In genomic region chr6:92109256-92109655, GRCh38 we compare ENCODE assay signal across 18 cellular contexts.
"Had no signal": no experiment of that assay in that cellular context is flagged by ENCODE, and none has a peak within 500 bp of the region (broad histone marks: within the 10 kb centered on the region; RNA-seq: fewer than 3 reads in every experiment).

No MANE protein-coding gene starts in this region.

- H3K79me2 ChIP-seq: parathyroid adenoma had no signal

- H3K4me1 ChIP-seq: foreskin keratinocyte, parathyroid adenoma, prostate gland, right lobe of liver, tibial artery had no signal

- H3K36me3 Mint-ChIP-seq: naive B cell; stimulated activated memory B cell treated with anti-CD40 and anti-IgM and Interleukin-4, amounts not matched to agents 10 μg/mL and 1 μg/mL and 100 μg/mL, for 72 hours had no signal

- DNase-seq: foreskin keratinocyte; kidney; left cardiac atrium; left ventricle myocardium superior; mesendoderm; naive B cell; occipital lobe; right lobe of liver; stimulated activated CD4-positive, alpha-beta T cell treated with anti-CD3 and anti-CD28 coated beads, Interleukin-15, amount 100 ng/mL, for 24 hours; stimulated activated CD4-positive, alpha-beta T cell treated with anti-CD3 and anti-CD28 coated beads, Interleukin-1b, Interleukin-23, amount 100 ng/mL, for 48 hours; stimulated activated CD4-positive, alpha-beta T cell treated with anti-CD3 and anti-CD28 coated beads, Interleukin-4, amount 100 ng/mL, for 24 hours; tibial artery had no signal

- H3K4me3 ChIP-seq: prostate gland, right lobe of liver, tibial artery had no signal

- H3K27me3 Mint-ChIP-seq: dendritic cell treated with granulocyte-macrophage colony-stimulating factor and Interleukin-4, amounts not matched to agents 40 ng/mL and 50 ng/mL, for 4 days; naive B cell; stimulated activated memory B cell treated with anti-CD40 and anti-IgM and Interleukin-4, amounts not matched to agents 10 μg/mL and 1 μg/mL and 100 μg/mL, for 72 hours; stimulated activated naive CD8-positive, alpha-beta T cell treated with anti-CD3 and anti-CD28 coated beads, Interleukin-15, Interleukin-2, amounts not matched to agents 100 ng/mL and 50 ng/mL, for 24 hours had no signal

- H3K27ac ChIP-seq: foreskin keratinocyte, parathyroid adenoma, prostate gland, right lobe of liver, tibial artery had no signal

- H2AFZ ChIP-seq: parathyroid adenoma had no signal

- H3K4me1 Mint-ChIP-seq: naive B cell; nephron; stimulated activated memory B cell treated with anti-CD40 and anti-IgM and Interleukin-4, amounts not matched to agents 10 μg/mL and 1 μg/mL and 100 μg/mL, for 72 hours had no signal

- H3K36me3 ChIP-seq: prostate gland, right lobe of liver, tibial artery had no signal

- ATAC-seq: foreskin keratinocyte, left cardiac atrium, left ventricle myocardium superior had no signal

- H3K4me3 Mint-ChIP-seq: dendritic cell treated with granulocyte-macrophage colony-stimulating factor and Interleukin-4, amounts not matched to agents 40 ng/mL and 50 ng/mL, for 4 days; naive B cell; nephron; stimulated activated memory B cell treated with anti-CD40 and anti-IgM and Interleukin-4, amounts not matched to agents 10 μg/mL and 1 μg/mL and 100 μg/mL, for 72 hours; stimulated activated naive CD8-positive, alpha-beta T cell treated with anti-CD3 and anti-CD28 coated beads, Interleukin-15, Interleukin-2, amounts not matched to agents 100 ng/mL and 50 ng/mL, for 24 hours had no signal

- H3K27me3 ChIP-seq: foreskin keratinocyte, right lobe of liver, tibial artery had no signal

- H3K9me3 ChIP-seq: prostate gland, right lobe of liver, tibial artery had no signal

- H3K27ac Mint-ChIP-seq: naive B cell; nephron; stimulated activated memory B cell treated with anti-CD40 and anti-IgM and Interleukin-4, amounts not matched to agents 10 μg/mL and 1 μg/mL and 100 μg/mL, for 72 hours; stimulated activated naive CD8-positive, alpha-beta T cell treated with anti-CD3 and anti-CD28 coated beads, Interleukin-15, Interleukin-2, amounts not matched to agents 100 ng/mL and 50 ng/mL, for 24 hours had no signal
